Comparison of ENCODE assay signal across 13 cellular contexts in the genomic region with DNA sequence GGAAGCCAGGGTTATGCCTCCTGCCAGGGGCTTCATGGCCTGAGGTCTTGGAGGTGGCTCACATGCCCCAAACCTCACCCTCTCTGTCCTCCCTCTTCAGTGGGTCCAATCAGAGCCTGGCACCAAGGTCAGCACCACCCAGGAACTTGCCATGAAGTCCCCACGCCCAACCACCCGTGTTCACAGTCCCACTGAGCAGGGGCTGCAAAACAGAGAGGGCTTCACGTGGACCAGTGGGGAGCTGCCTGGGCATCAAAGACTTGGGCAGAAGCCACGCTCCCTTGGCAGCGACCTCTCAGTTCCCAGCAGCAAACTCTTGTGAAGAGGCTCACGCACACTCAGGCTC.
"Had no signal": no experiment of that assay in that cellular context is flagged by ENCODE, and none has a peak within 500 bp of the region (broad histone marks: within the 10 kb centered on the region; RNA-seq: fewer than 3 reads in every experiment).

No MANE protein-coding gene starts in this region.

- DNase-seq: foreskin keratinocyte; kidney; left cardiac atrium; left ventricle myocardium inferior; mesenchymal stem cell; naive thymus-derived CD8-positive, alpha-beta T cell; ovary; small intestine; stimulated activated CD4-positive, alpha-beta T cell treated with anti-CD3 and anti-CD28 coated beads, Interleukin-2, amount 100 ng/mL, for 48 hours had no signal

- H3K4me1 Mint-ChIP-seq: naive thymus-derived CD8-positive, alpha-beta T cell had no signal

- H3K27ac ChIP-seq: cardiac muscle cell, foreskin keratinocyte, hepatocyte, left ventricle myocardium inferior, ovary, right atrium auricular region had no signal

- H3K36me3 ChIP-seq: cardiac muscle cell, left ventricle myocardium inferior, ovary, right atrium auricular region had no signal

- H3K27me3 ChIP-seq: cardiac muscle cell, foreskin keratinocyte, ovary, right atrium auricular region had no signal

- H3K4me3 Mint-ChIP-seq: naive thymus-derived CD8-positive, alpha-beta T cell had no signal

- H3K4me1 ChIP-seq: foreskin keratinocyte, left ventricle myocardium inferior, right atrium auricular region had no signal

- ATAC-seq: foreskin keratinocyte; left cardiac atrium; naive thymus-derived CD8-positive, alpha-beta T cell had no signal

- H3K4me3 ChIP-seq: cardiac muscle cell, hepatocyte, left ventricle myocardium inferior, lung, ovary, right atrium auricular region had no signal

- H3K27ac Mint-ChIP-seq: naive thymus-derived CD8-positive, alpha-beta T cell had no signal

- H3K9me3 ChIP-seq: left ventricle myocardium inferior, ovary, right atrium auricular region had no signal
